20 cellular contexts compared by ENCODE assay signal in genomic region chr17:63153488-63153887, GRCh38.
DNase-seq lines count a peak whose midpoint lies in the region; ATAC-seq and TF ChIP-seq lines count a peak whose summit lies in the region.
"Had no signal": no experiment of that assay in that cellular context is flagged by ENCODE, and none has a peak within 500 bp of the region (broad histone marks: within the 10 kb centered on the region; RNA-seq: fewer than 3 reads in every experiment).

No MANE protein-coding gene starts in this region.

- H3K4me1 ChIP-seq in SK-N-SH (ENCODE audit: control insufficient read depth in 1 of 2, insufficient read depth in 2 of 2, low read depth in 1 of 2, low read length in 1 of 2) (peaks cover 43 to 66% of the 10 kb centered on the region in 2 experiments), sigmoid colon (peaks cover 0 to 18% (median 3%) of the 10 kb centered on the region in 4 donors)

- CTCF ChIA-PET in SK-N-SH (lab: Yijun Ruan, JAX), result interaction anchor here (0.6 to 2.6 kb wide), 5 partner anchors 9 to 253 kb away, joined by 3 to 17 read pairs (median 4); no protein-coding TSS in a partner anchor

- TF ChIP-seq EP300 in SK-N-SH (IDR thresholded peaks at IDR 0.05; ENCODE audit: borderline replicate concordance in 1 of 2, low read depth in 1 of 2, low read length in 1 of 2) (no peak), sigmoid colon (IDR thresholded peaks at IDR 0.05) (no peak)

- WGBS in SK-N-SH (ENCODE audit: low lambda C conversion rate), result 91% methylated on average over 1 of the region's 1 CpG
- WGBS in sigmoid colon, 2 donors, result 83 to 89% methylated on average over 1 of the region's 1 CpG

- no peak overlapping the region for H2AFZ ChIP-seq in SK-N-SH (ENCODE audit: low read depth)

- TF ChIP-seq POLR2A in sigmoid colon (IDR thresholded peaks at IDR 0.05), result no peak

- peaks cover 3 to 8% of the 10 kb centered on the region in 2 experiments for H3K36me3 ChIP-seq in SK-N-SH (replicated peaks in 1 of 2; ENCODE audit: control insufficient read depth in 1 of 2, insufficient read depth in 2 of 2, low read length in 1 of 2)
- H3K36me3 ChIP-seq in sigmoid colon, result no peaks in the 10 kb centered on the region

- peaks cover 18% of the 10 kb centered on the region for H3F3A ChIP-seq in SK-N-SH (replicated peaks; ENCODE audit: insufficient read depth)

- no peaks in the 10 kb centered on the region for H3K36me3 Mint-ChIP-seq in neural crest cell (ENCODE audit: low read depth)
- H3K36me3 Mint-ChIP-seq: activated CD8-positive, alpha-beta memory T cell treated with anti-CD3 and anti-CD28 coated beads, Interleukin-2, amount 10 ng/mL, durations not matched to agents 7 days and 5 days; WTC11 had no signal

- no peaks in the 10 kb centered on the region for H3K9me3 Mint-ChIP-seq in neural crest cell
- H3K9me3 Mint-ChIP-seq: activated naive CD4-positive, alpha-beta T cell treated with anti-CD3 and anti-CD28 coated beads for 36 hours; activated T-cell treated with anti-CD3 and anti-CD28 coated beads, Interleukin-2, amount 50 U/mL, for 72 hours; WTC11 had no signal

- peaks cover 75% of the 10 kb centered on the region for H3K4me1 Mint-ChIP-seq in neural crest cell

- H3K4me3 ChIP-seq in SK-N-SH (ENCODE audit: low read depth in 2 of 2, low read length in 1 of 2) (no peak overlapping the region; a peak in 1 of 4 replicates), sigmoid colon (no peak overlapping the region)
- H3K4me3 ChIP-seq: lung had no signal

- H3K9me3 ChIP-seq in SK-N-SH (no peaks in the 10 kb centered on the region), sigmoid colon (no peaks in the 10 kb centered on the region)

- H3K27me3 Mint-ChIP-seq in neural crest cell (ENCODE audit: low read depth), result no peaks in the 10 kb centered on the region
- H3K27me3 Mint-ChIP-seq: activated CD8-positive, alpha-beta memory T cell treated with anti-CD3 and anti-CD28 coated beads, Interleukin-2, amount 10 ng/mL, durations not matched to agents 7 days and 5 days had no signal

- H3K4me2 ChIP-seq in SK-N-SH, result peak overlapping the region; percentile 80; the same call in 1 of the 2 replicates

- DNase-seq in SK-N-SH (no peak), globus pallidus (ENCODE audit: low spot score) (peak; percentile 81), neural crest cell (ENCODE audit: low read depth, low spot score) (no peak), sigmoid colon (no peak), 8988T (no peak)
- DNase-seq: activated CD8-positive, alpha-beta memory T cell treated with anti-CD3 and anti-CD28 coated beads, Interleukin-2, amount 10 ng/mL, durations not matched to agents 7 days and 5 days; activated naive CD4-positive, alpha-beta T cell treated with anti-CD3 and anti-CD28 coated beads for 36 hours; activated T-cell treated with anti-CD3 and anti-CD28 coated beads, Interleukin-2, amount 50 U/mL, for 72 hours; amniotic stem cell; effector CD8-positive, alpha-beta T cell; NCI-H1694; NCI-H2171; NCI-H524 treated with DMSO at 0.1 percent for 48 hours; occipital lobe; Right ventricle myocardium superior; T1000 had no signal

- H3K4me3 Mint-ChIP-seq in neural crest cell, result peak overlapping the region; percentile 33
- H3K4me3 Mint-ChIP-seq: activated CD8-positive, alpha-beta memory T cell treated with anti-CD3 and anti-CD28 coated beads, Interleukin-2, amount 10 ng/mL, durations not matched to agents 7 days and 5 days; activated naive CD4-positive, alpha-beta T cell treated with anti-CD3 and anti-CD28 coated beads for 36 hours; activated T-cell treated with anti-CD3 and anti-CD28 coated beads, Interleukin-2, amount 50 U/mL, for 72 hours; WTC11 had no signal

- ATAC-seq in GM21526 (IDR thresholded peaks at IDR 0.05; ENCODE audit: low FRiP score, unreplicated experiment), result no peak
- ATAC-seq: activated CD8-positive, alpha-beta memory T cell treated with anti-CD3 and anti-CD28 coated beads, Interleukin-2, amount 10 ng/mL, durations not matched to agents 7 days and 5 days; activated T-cell treated with anti-CD3 and anti-CD28 coated beads, Interleukin-2, amount 50 U/mL, for 72 hours; WTC11 had no signal

- TF ChIP-seq CTCF in SK-N-SH (IDR thresholded peaks at IDR 0.05) (no peak), neural crest cell (conservative IDR thresholded peaks at IDR 0.05) (no peak), sigmoid colon (IDR thresholded peaks at IDR 0.05) (no peak)

- H3K27ac Mint-ChIP-seq in neural crest cell (ENCODE audit: unreplicated experiment), result peak overlapping the region; percentile 86
- H3K27ac Mint-ChIP-seq: activated CD8-positive, alpha-beta memory T cell treated with anti-CD3 and anti-CD28 coated beads, Interleukin-2, amount 10 ng/mL, durations not matched to agents 7 days and 5 days; activated naive CD4-positive, alpha-beta T cell treated with anti-CD3 and anti-CD28 coated beads for 36 hours; activated T-cell treated with anti-CD3 and anti-CD28 coated beads, Interleukin-2, amount 50 U/mL, for 72 hours; WTC11 had no signal

- intact Hi-C loops in sigmoid colon (cut with DNase I), result no loop called here

- H3K9me2 ChIP-seq in SK-N-SH, result no peaks in the 10 kb centered on the region

- peaks cover 81% of the 10 kb centered on the region for H3K79me2 ChIP-seq in SK-N-SH (ENCODE audit: insufficient read depth)

- no peaks in the 10 kb centered on the region for H4K20me1 ChIP-seq in SK-N-SH (ENCODE audit: insufficient read depth)

- H3K27me3 ChIP-seq in SK-N-SH (ENCODE audit: insufficient read depth) (no peaks in the 10 kb centered on the region), sigmoid colon (no peaks in the 10 kb centered on the region)

- H3K9ac ChIP-seq in SK-N-SH, result no peak overlapping the region

- POLR2A ChIA-PET in SK-N-SH (lab: Yijun Ruan, JAX), result no interaction called here

- peak overlapping the region; percentile 95; a peak in 3 of 4 replicates for H3K27ac ChIP-seq in SK-N-SH (ENCODE audit: low read depth in 2 of 2, low read length in 1 of 2)
- H3K27ac ChIP-seq in temporal lobe (ENCODE audit: low read depth, low read length), result peak overlapping the region; percentile 62
- H3K27ac ChIP-seq in sigmoid colon, result no peak overlapping the region

- no peak for TF ChIP-seq RAD21 in SK-N-SH (IDR thresholded peaks at IDR 0.05; ENCODE audit: low read length)

TF ChIP-seq in SK-N-SH, 30 proteins besides CTCF, POLR2A, EP300 and RAD21 (continues in another document):
- TF ChIP-seq TAF1 (IDR thresholded peaks at IDR 0.05; ENCODE audit: borderline replicate concordance, low read depth, low read length) (no peak), EZH2phosphoT487 (IDR thresholded peaks at IDR 0.05; ENCODE audit: borderline replicate concordance, low read depth) (no peak), SMC3 (IDR thresholded peaks at IDR 0.05; ENCODE audit: low read depth, low read length) (no peak), RFX5 (IDR thresholded peaks at IDR 0.05; ENCODE audit: low read length) (no peak), SIN3A (IDR thresholded peaks at IDR 0.05; ENCODE audit: borderline replicate concordance, low read depth, low read length) (no peak), POLR2AphosphoS5 (IDR thresholded peaks at IDR 0.05; ENCODE audit: low read depth, low read length) (no peak), USF1 (IDR thresholded peaks at IDR 0.05; ENCODE audit: borderline replicate concordance, low read depth) (no peak), REST (IDR thresholded peaks at IDR 0.05; ENCODE audit: low read depth, low read length) (no peak), FOXJ3 (CRISPR knock-in tag; IDR thresholded peaks at IDR 0.05) (no peak), RCOR1 (IDR thresholded peaks at IDR 0.05; ENCODE audit: low read length) (no peak), JUND (IDR thresholded peaks at IDR 0.05) (no peak), USF2 (IDR thresholded peaks at IDR 0.05; ENCODE audit: borderline replicate concordance, low read depth, low read length) (no peak), GATA2 (CRISPR knock-in tag; IDR thresholded peaks at IDR 0.05) (no peak), MEF2A (IDR thresholded peaks at IDR 0.05; ENCODE audit: borderline replicate concordance, low read depth) (no peak), ELF1 (IDR thresholded peaks at IDR 0.05) (no peak), NRF1 (IDR thresholded peaks at IDR 0.05; ENCODE audit: low read depth, low read length) (no peak)

Comparison
In these comparisons a context has a peak if more than half of its experiments do, and no peak if none do; other contexts are left out.
1. H3K27ac ChIP-seq: peak in SK-N-SH (2 of 2) and temporal lobe (single experiment); none in sigmoid colon (0 of 4).